Comparison of ENCODE assay signal across 1 cellular context in the genomic region with DNA sequence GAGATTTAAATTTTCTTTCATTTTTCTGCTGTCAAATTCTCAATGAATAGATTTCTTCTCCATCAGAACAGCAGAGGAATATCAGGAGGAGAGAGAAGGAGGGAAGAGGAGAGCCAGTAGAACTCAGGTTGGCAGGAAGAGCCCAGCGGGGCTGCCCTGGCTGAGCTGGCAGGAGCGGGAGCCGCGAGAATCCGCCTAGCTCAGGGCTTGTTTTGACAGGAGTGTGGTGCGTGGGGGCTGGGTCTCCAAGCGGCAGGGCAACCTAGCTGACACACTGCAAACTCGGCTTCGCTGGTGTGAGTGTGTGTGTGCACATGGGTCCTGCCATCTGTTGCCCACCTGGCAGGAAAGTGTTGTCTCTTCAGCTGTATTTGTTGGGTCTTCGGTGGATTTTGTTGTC.
TF ChIP-seq lines count a peak whose summit lies in the region.

No MANE protein-coding gene starts in this region.

TF ChIP-seq in HepG2, 621 proteins besides CTCF, POLR2A, EP300 and RAD21 (continued from another document):
- TF ChIP-seq CSRNP1 (CRISPR knock-in tag; IDR thresholded peaks at IDR 0.05) (no peak), DDIT3 (CRISPR knock-in tag; IDR thresholded peaks at IDR 0.05) (no peak), ZNF766 (CRISPR knock-in tag; IDR thresholded peaks at IDR 0.05; ENCODE audit: borderline replicate concordance) (no peak), ZBTB38 (CRISPR knock-in tag; IDR thresholded peaks at IDR 0.05) (peak; percentile 34; the same call in 1 of the 2 replicates), E2F1 (CRISPR knock-in tag; IDR thresholded peaks at IDR 0.05) (no peak), ZNF773 (CRISPR knock-in tag; IDR thresholded peaks at IDR 0.05; ENCODE audit: borderline replicate concordance) (no peak), CENPT (CRISPR knock-in tag; IDR thresholded peaks at IDR 0.05; ENCODE audit: low read depth) (no peak), ZNF33A (CRISPR knock-in tag; IDR thresholded peaks at IDR 0.05; ENCODE audit: borderline replicate concordance) (no peak), SALL2 (CRISPR knock-in tag; IDR thresholded peaks at IDR 0.05) (no peak), BCL6 (CRISPR knock-in tag; IDR thresholded peaks at IDR 0.05) (no peak), IRF1 (CRISPR knock-in tag; IDR thresholded peaks at IDR 0.05; ENCODE audit: low read depth) (no peak), FOXP4 (CRISPR knock-in tag; IDR thresholded peaks at IDR 0.05) (no peak), SRSF4 (IDR thresholded peaks at IDR 0.05; ENCODE audit: low read depth, low read length, poor library complexity, severe bottlenecking) (no peak), KAT8 (CRISPR knock-in tag; IDR thresholded peaks at IDR 0.05) (no peak), ZBTB10 (CRISPR knock-in tag; IDR thresholded peaks at IDR 0.05; ENCODE audit: borderline replicate concordance) (no peak), ZNF687 (CRISPR knock-in tag; IDR thresholded peaks at IDR 0.05) (peak; percentile 50)
- TF ChIP-seq, protein P1, sequence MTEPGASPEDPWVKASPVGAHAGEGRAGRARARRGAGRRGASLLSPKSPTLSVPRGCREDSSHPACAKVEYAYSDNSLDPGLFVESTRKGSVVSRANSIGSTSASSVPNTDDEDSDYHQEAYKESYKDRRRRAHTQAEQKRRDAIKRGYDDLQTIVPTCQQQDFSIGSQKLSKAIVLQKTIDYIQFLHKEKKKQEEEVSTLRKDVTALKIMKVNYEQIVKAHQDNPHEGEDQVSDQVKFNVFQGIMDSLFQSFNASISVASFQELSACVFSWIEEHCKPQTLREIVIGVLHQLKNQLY (CRISPR knock-in tag; IDR thresholded peaks at IDR 0.05) = no peak
- TF ChIP-seq, protein P2, sequence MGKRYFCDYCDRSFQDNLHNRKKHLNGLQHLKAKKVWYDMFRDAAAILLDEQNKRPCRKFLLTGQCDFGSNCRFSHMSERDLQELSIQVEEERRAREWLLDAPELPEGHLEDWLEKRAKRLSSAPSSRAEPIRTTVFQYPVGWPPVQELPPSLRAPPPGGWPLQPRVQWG (CRISPR knock-in tag; IDR thresholded peaks at IDR 0.05; ENCODE audit: borderline replicate concordance, low read depth) = no peak
